Comparison of ENCODE assay signal across 1 cellular context in genomic region chr10:4555920-4556319, GRCh38.
TF ChIP-seq lines count a peak whose summit lies in the region.

No MANE protein-coding gene starts in this region.

TF ChIP-seq in GM23338, 12 proteins besides CTCF, POLR2A, EP300 and RAD21 (continued from another document):
- no peak for TF ChIP-seq JUNB (IDR thresholded peaks at IDR 0.05; ENCODE audit: unreplicated experiment)
- TF ChIP-seq ZNF114 (CRISPR knock-in tag; IDR thresholded peaks at IDR 0.05): no peak
- TF ChIP-seq ZNF462 (CRISPR knock-in tag; IDR thresholded peaks at IDR 0.05): no peak
- TF ChIP-seq EZH2phosphoT487 (IDR thresholded peaks at IDR 0.05; ENCODE audit: unreplicated experiment): no peak
- TF ChIP-seq POLR2AphosphoS5 (IDR thresholded peaks at IDR 0.05; ENCODE audit: low read depth): no peak
- TF ChIP-seq CREB1 (CRISPR knock-in tag; IDR thresholded peaks at IDR 0.05; ENCODE audit: low read depth): no peak
- TF ChIP-seq EZH2 (IDR thresholded peaks at IDR 0.05; ENCODE audit: low read depth, unreplicated experiment): no peak
TF ChIP-seq in GM23338: peak in this region for 0.
